In the genomic region with DNA sequence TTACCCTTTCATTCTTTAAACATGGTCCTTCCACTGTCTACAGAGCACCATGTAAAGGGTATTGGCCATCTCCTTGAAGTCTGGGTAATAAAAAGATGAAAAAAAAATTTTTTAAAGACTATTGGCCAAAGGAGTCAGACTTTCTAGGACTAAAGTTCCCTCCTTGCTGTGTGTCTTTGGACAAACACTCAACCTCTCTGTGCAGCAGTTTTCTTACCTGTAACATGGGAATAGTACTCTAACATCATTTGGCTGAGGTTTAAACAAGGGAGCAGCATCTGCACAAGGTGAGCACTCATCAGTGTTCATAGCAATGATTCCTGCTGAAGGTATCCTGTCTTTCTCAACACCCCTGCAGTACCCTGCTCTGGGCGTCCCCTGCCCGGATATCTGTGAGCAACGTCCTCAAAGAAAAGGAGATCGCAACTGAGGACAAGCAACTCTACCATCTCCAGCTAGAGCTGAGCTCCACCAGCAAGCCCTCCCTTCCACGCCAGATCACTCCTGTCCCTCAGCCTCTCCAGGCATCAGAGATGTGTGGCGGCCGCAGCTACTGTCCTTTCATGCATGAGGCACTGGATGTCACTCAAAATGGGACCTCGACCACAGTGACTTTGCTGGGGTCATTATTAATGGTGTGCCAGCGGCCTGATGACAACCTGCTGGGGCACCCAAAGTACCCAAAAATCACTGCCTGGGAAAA, we compare ENCODE assay signal across 1 cellular context.
A peak's percentile ranks its signal among the peaks of the same experiment; 100 is the strongest.
TF ChIP-seq lines count a peak whose summit lies in the region.

No MANE protein-coding gene starts in this region.

TF ChIP-seq in HepG2, 621 proteins besides CTCF, POLR2A, EP300 and RAD21:
- peak; percentile 44; the same call in 1 of the 2 replicates for TF ChIP-seq ZNF768 (CRISPR knock-in tag; IDR thresholded peaks at IDR 0.05)
- no peak for TF ChIP-seq ATF7-NPFF (CRISPR knock-in tag; IDR thresholded peaks at IDR 0.05; ENCODE audit: low read depth)
TF ChIP-seq in HepG2: peak in this region for 1.
